In genomic region chr11:71927813-71928738, GRCh38 we compare ENCODE assay signal across 8 cellular contexts.
DNase-seq lines count a peak whose midpoint lies in the region; ATAC-seq and TF ChIP-seq lines count a peak whose summit lies in the region.

TSS of gene XNDC1N (minus strand) at chr11:71928594. CDS start at chr11:71923353, 5,241 bp downstream.

- DNase-seq in AML-193 (lab: John Stamatoyannopoulos, UW) (peak; percentile 76 to 92), NCI-H2171 treated with DMSO at 0.1 percent for 48 hours (lab: John Stamatoyannopoulos, UW) (peak; percentile 98), choroid plexus epithelial cell (ENCODE audit: low read depth) (peak; percentile 93), left kidney (ENCODE audit: low read depth, low spot score) (peak; percentile 97)
- DNase-seq in stimulated activated CD4-positive, alpha-beta T cell treated with anti-CD3 and anti-CD28 coated beads, Interleukin-4, amount 100 ng/mL, for 1 hour, result peak; percentile 55

- H3K4me3 ChIP-seq in choroid plexus epithelial cell (ENCODE audit: low read depth, low read length), result peak within 1 kb of the TSS; percentile 85

- no peak for TF ChIP-seq CTCF in VCaP (conservative IDR thresholded peaks at IDR 0.05)
- TF ChIP-seq CTCF in choroid plexus epithelial cell (conservative IDR thresholded peaks at IDR 0.05; ENCODE audit: low read depth, low read length), result no peak

- in situ Hi-C loops in GM18951 (cut with MboI; ENCODE audit: low sequenced_read_pairs, unreplicated experiment), result no loop called here

- ATAC-seq in HG03139 (IDR thresholded peaks at IDR 0.05; ENCODE audit: unreplicated experiment), result peak; percentile 62

- TF ChIP-seq POLR2A in GM18951 (IDR thresholded peaks at IDR 0.05; ENCODE audit: extremely low read depth, insufficient read depth, insufficient read length), result peak; percentile 71

- H3K27ac ChIP-seq in VCaP, result peak within 1 kb of the TSS; percentile 91

Comparison
In these comparisons a context has a peak if more than half of its experiments do, and no peak if none do; other contexts are left out.
1. Peak in every context shown above with its lines: DNase-seq, ATAC-seq, H3K4me3 ChIP-seq and H3K27ac ChIP-seq.